Comparison of ENCODE assay signal across 8 cellular contexts in the genomic region with DNA sequence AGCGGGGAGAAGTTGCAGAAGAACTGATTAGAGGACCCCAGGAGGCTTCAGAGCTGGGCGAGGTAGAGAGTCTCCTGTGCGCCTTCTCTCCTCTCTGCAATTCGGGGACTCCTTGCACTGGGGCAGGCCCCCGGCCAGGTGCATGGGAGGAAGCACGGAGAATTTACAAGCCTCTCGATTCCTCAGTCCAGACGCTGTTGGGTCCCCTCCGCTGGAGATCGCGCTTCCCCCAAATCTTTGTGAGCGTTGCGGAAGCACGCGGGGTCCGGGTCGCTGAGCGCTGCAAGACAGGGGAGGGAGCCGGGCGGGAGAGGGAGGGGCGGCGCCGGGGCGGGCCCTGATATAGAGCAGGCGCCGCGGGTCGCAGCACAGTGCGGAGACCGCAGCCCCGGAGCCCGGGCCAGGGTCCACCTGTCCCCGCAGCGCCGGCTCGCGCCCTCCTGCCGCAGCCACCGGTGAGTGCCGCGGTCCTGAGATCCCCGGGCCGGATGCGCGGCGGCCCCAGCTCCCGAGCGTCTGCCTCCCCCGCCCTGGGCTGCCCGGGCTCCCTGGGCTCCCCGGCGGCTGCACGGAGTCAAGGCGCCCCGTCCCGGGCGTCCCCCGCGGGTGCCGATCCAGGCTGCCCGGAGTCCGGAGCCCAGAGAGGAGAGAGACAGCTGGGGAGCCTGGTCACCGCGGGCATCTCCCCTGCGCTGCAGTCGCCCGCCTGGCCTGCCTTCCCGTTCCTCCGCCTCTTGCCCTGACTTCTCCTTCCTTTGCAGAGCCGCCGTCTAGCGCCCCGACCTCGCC. TPM values are rescaled to one million over a fixed set of nuclear protein-coding genes. Genes with fewer than 3 reads are reported as not detected.
DNase-seq lines count a peak whose midpoint lies in the region; ATAC-seq and TF ChIP-seq lines count a peak whose summit lies in the region.

A gene (plus strand): TSS at position 369 of the 789 bp plus-strand sequence. CDS start 424 bp downstream, outside the sequence.

- no peak within 1 kb of the TSS for H2AFZ ChIP-seq in PC-9

- peaks cover 36% of the 10 kb centered on the region for H3K4me1 Mint-ChIP-seq in activated naive CD8-positive, alpha-beta T cell (ENCODE audit: low read depth)

- no peaks in the 10 kb centered on the region for H3K27me3 ChIP-seq in PC-9 (ENCODE audit: insufficient read depth, low read depth)

- DNase-seq in Ammon's horn (ENCODE audit: low spot score) (peak; percentile 43), GM20000 (ENCODE audit: low spot score) (peak; percentile 70), PC-9 (peak in 1 of 2 experiments; percentile 62), left ventricle myocardium superior (peak; percentile 77), pulmonary artery endothelial cell (ENCODE audit: low read depth, low spot score) (no peak), cortex of kidney (lab: John Stamatoyannopoulos, UW) (no peak), NCI-H2196 treated with DMSO at 0.1 percent for 48 hours (lab: John Stamatoyannopoulos, UW; ENCODE audit: unreplicated experiment) (no peak)

- peaks cover 75% of the 10 kb centered on the region for H3K4me1 ChIP-seq in PC-9 (replicated peaks; ENCODE audit: insufficient read depth)

- peaks cover 50% of the 10 kb centered on the region for H3K79me2 ChIP-seq in PC-9 (ENCODE audit: low read depth)

- peak within 1 kb of the TSS; percentile 85 for H3K4me3 ChIP-seq in PC-9

- POLR2A ChIA-PET in PC-9 (lab: Charles Lee; ENCODE audit: unreplicated experiment), result interaction anchor here (0.6 to 0.7 kb wide), 3 partner anchors 13 to 37 kb away, joined by 3 to 9 read pairs (median 3); a partner anchor contains a TSS

- CTCF ChIA-PET in PC-9 (lab: Charles Lee), result interaction anchor here (0.6 to 1.4 kb wide), 4 partner anchors 11 to 34 kb away, joined by 3 to 5 read pairs (median 4); no protein-coding TSS in a partner anchor

- peaks cover 41% of the 10 kb centered on the region for H3K36me3 ChIP-seq in PC-9 (ENCODE audit: low read depth)

- peak; percentile 57 for ATAC-seq in left ventricle myocardium superior

- no peaks in the 10 kb centered on the region for H3K9me3 Mint-ChIP-seq in activated naive CD8-positive, alpha-beta T cell (ENCODE audit: low read depth)

- peak within 1 kb of the TSS; percentile 92 for H3K4me3 Mint-ChIP-seq in activated naive CD8-positive, alpha-beta T cell

- H3F3A ChIP-seq in PC-9 (ENCODE audit: insufficient read depth, low read depth), result peaks cover 68% of the 10 kb centered on the region

- TF ChIP-seq CTCF in GM20000 (IDR thresholded peaks at IDR 0.05; ENCODE audit: extremely low read depth, missing control alignments) (no peak), PC-9 (conservative IDR thresholded peaks at IDR 0.05) (no peak)

- no TSS peak for BruUV-seq in PC-9 (replicated peaks; lab: Mats Ljungman, UMichigan)

- H3K9me3 ChIP-seq in PC-9 (ENCODE audit: insufficient read depth, low read depth), result no peaks in the 10 kb centered on the region

- no peaks in the 10 kb centered on the region for H3K9me2 ChIP-seq in PC-9 (ENCODE audit: insufficient read depth)

- H3K27ac Mint-ChIP-seq in activated naive CD8-positive, alpha-beta T cell, result peak within 1 kb of the TSS; percentile 24

- peak within 1 kb of the TSS; percentile 97 for H3K27ac ChIP-seq in PC-9

- H3K36me3 Mint-ChIP-seq in activated naive CD8-positive, alpha-beta T cell, result no peaks in the 10 kb centered on the region

- intact Hi-C loops in PC-9 (cut with micrococcal nuclease; ENCODE audit: unreplicated experiment), result loop anchor here (1.0 kb wide), 1 partner anchor 55 kb away; no protein-coding TSS in a partner anchor
- intact Hi-C loops in left ventricle myocardium superior (cut with micrococcal nuclease), result no loop called here

- H3K4me2 ChIP-seq in PC-9, result peak within 1 kb of the TSS; percentile 88

- H3K27me3 Mint-ChIP-seq in activated naive CD8-positive, alpha-beta T cell, result peaks cover 33% of the 10 kb centered on the region

- no peaks in the 10 kb centered on the region for H4K20me1 ChIP-seq in PC-9 (ENCODE audit: insufficient read depth)

RNA-seq across cellular contexts. Expression of the gene that starts here (rescaled TPM):
- total RNA-seq in PC-9 (2021), result 90.3 and 94.9 TPM in 2 replicates
- 6.6 TPM for total RNA-seq in left ventricle myocardium superior
- total RNA-seq in pulmonary artery endothelial cell, result 25.9 and 29.0 TPM in 2 replicates

Comparison
In these comparisons a context has a peak if more than half of its experiments do, and no peak if none do; other contexts are left out.
1. DNase-seq: peak in Ammon's horn (single experiment), GM20000 (single experiment) and left ventricle myocardium superior (single experiment); none in pulmonary artery endothelial cell (single experiment), cortex of kidney (single experiment) and NCI-H2196 treated with DMSO at 0.1 percent for 48 hours (single experiment).